In the genomic region with DNA sequence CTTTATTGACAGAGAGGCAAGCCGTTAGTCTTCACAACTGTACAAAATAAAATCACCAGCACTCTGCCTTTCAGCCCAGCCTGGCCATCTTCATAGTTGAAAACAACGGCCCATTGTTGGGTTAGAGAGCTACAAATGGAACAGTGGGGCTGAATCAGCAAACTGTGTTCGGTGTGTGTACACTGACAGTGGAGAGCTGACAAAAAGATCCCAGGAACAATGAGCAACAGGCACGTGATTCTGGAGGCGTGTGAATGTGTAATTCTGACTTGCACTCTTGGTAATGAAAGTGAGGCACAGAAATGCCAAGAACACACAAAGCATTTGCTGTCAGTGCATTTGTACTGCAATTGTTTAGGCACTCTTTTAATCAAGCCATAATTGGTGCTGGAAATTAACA, we compare ENCODE assay signal across 16 cellular contexts.
A peak's percentile ranks its signal among the peaks of the same experiment; 100 is the strongest.
DNase-seq lines count a peak whose midpoint lies in the region; ATAC-seq, FAIRE-seq and TF ChIP-seq lines count a peak whose summit lies in the region.
"Had no signal": no experiment of that assay in that cellular context is flagged by ENCODE, and none has a peak within 500 bp of the region (broad histone marks: within the 10 kb centered on the region; RNA-seq: fewer than 3 reads in every experiment).

No MANE protein-coding gene starts in this region.

- H3F3A ChIP-seq in neural progenitor cell (ENCODE audit: low read depth), result peaks cover 8% of the 10 kb centered on the region

- H3K4me1 Mint-ChIP-seq in neural progenitor cell, result peaks cover 15% of the 10 kb centered on the region
- H3K4me1 Mint-ChIP-seq: T-helper 17 cell had no signal

- peaks cover 5% of the 10 kb centered on the region for H3K9me3 Mint-ChIP-seq in neural progenitor cell

- TF ChIP-seq POLR2A in HepG2 (IDR thresholded peaks at IDR 0.05; ENCODE audit: insufficient read depth in 1 of 2, low read depth in 2 of 2, low read length in 2 of 2), result no peak
- TF ChIP-seq POLR2A in right lobe of liver (IDR thresholded peaks at IDR 0.05), result no peak

- H3K4me3 ChIP-seq in HepG2 (replicated peaks in 1 of 3; ENCODE audit: insufficient read depth in 1 of 3, low read depth in 2 of 3, low read length in 3 of 3), result no peak overlapping the region; a peak in 1 of 6 replicates
- H3K4me3 ChIP-seq in right lobe of liver, result no peak overlapping the region
- H3K4me3 ChIP-seq in epithelial cell of esophagus (ENCODE audit: low read length), result no peak overlapping the region
- no peak overlapping the region for H3K4me3 ChIP-seq in neural progenitor cell

- POLR2A ChIA-PET in HepG2 (lab: Yijun Ruan, JAX), result interaction anchor here (1.4 kb wide), 1 partner anchor 111 kb away, joined by 4 read pairs; no protein-coding TSS in a partner anchor

- peak overlapping the region; percentile 83 for H3K27ac Mint-ChIP-seq in neural progenitor cell
- H3K27ac Mint-ChIP-seq: T-helper 17 cell had no signal

- ATAC-seq in HepG2, result peak; percentile 92
- ATAC-seq in right lobe of liver, result no peak
- ATAC-seq in GM18907 (IDR thresholded peaks at IDR 0.05; ENCODE audit: unreplicated experiment), result no peak
- no peak for ATAC-seq in GM21786 (IDR thresholded peaks at IDR 0.05; ENCODE audit: unreplicated experiment)
- ATAC-seq: HCT116, T-helper 17 cell had no signal

- H4K20me1 ChIP-seq in HepG2 (ENCODE audit: insufficient read depth, low read length), result no peaks in the 10 kb centered on the region
- H4K20me1 ChIP-seq in neural progenitor cell (ENCODE audit: low read depth), result no peaks in the 10 kb centered on the region

- H3K9me3 ChIP-seq in HepG2 (ENCODE audit: low read length) (no peaks in the 10 kb centered on the region), right lobe of liver (no peaks in the 10 kb centered on the region), neural progenitor cell (ENCODE audit: low read depth) (no peaks in the 10 kb centered on the region)

- no peak overlapping the region for H3K4me3 Mint-ChIP-seq in neural progenitor cell
- H3K4me3 Mint-ChIP-seq: T-helper 17 cell had no signal

- CTCF ChIA-PET in HepG2 (lab: Yijun Ruan, JAX; ENCODE audit: low intra/inter-chr PET ratio, low total read pairs), result no interaction called here

- WGBS in HepG2 (ENCODE audit: low lambda C conversion rate), result 3% methylated on average over 5 of the region's 5 CpGs
- WGBS in right lobe of liver (ENCODE audit: insufficient coverage, low coverage, low lambda C conversion rate, missing lambda C conversion rate), result 47% methylated on average over 5 of the region's 5 CpGs

- no peaks in the 10 kb centered on the region for H3K79me2 ChIP-seq in HepG2 (ENCODE audit: insufficient read depth, low read length)
- no peaks in the 10 kb centered on the region for H3K79me2 ChIP-seq in neural progenitor cell (ENCODE audit: low read depth)

- no peak overlapping the region for H2AFZ ChIP-seq in HepG2 (ENCODE audit: low read length)
- H2AFZ ChIP-seq in neural progenitor cell (replicated peaks), result no peak overlapping the region

- TF ChIP-seq RAD21 in HepG2 (CRISPR knock-in tag; IDR thresholded peaks at IDR 0.05), result no peak

- intact Hi-C loops in HepG2 (cut with micrococcal nuclease; ENCODE audit: unreplicated experiment), result no loop called here
- intact Hi-C loops in right lobe of liver (cut with DNase I), result no loop called here

- TF ChIP-seq CTCF in HepG2 (CRISPR knock-in tag; IDR thresholded peaks at IDR 0.05), result no peak
- no peak for TF ChIP-seq CTCF in right lobe of liver (IDR thresholded peaks at IDR 0.05)
- TF ChIP-seq CTCF in epithelial cell of esophagus (IDR thresholded peaks at IDR 0.05; ENCODE audit: insufficient read depth, low read depth, low read length, missing control alignments), result no peak
- no peak for TF ChIP-seq CTCF in neural progenitor cell (IDR thresholded peaks at IDR 0.05)

- BruUV-seq in HepG2 (replicated peaks; lab: Mats Ljungman, UMichigan), result no TSS peak

- no peak for TF ChIP-seq EP300 in HepG2 (IDR thresholded peaks at IDR 0.05; ENCODE audit: low read depth in 2 of 2, low read length in 2 of 2)
- TF ChIP-seq EP300 in HepG2 (CRISPR knock-in tag; IDR thresholded peaks at IDR 0.05; ENCODE audit: borderline replicate concordance), result no peak

- H3K27ac ChIP-seq in HepG2 (ENCODE audit: extremely low read length, insufficient read depth, low read length) (no peak overlapping the region), right lobe of liver (no peak overlapping the region), neural progenitor cell (no peak overlapping the region)
- H3K27ac ChIP-seq: brain microvascular endothelial cell had no signal

- peaks cover 6% of the 10 kb centered on the region for H3K27me3 Mint-ChIP-seq in neural progenitor cell (ENCODE audit: insufficient read depth, low read depth)
- H3K27me3 Mint-ChIP-seq: T-helper 17 cell had no signal

- H3K27me3 ChIP-seq in HepG2 (ENCODE audit: control insufficient read depth in 1 of 2, insufficient read depth in 2 of 2, low read length in 2 of 2), result no peaks in the 10 kb centered on the region
- no peaks in the 10 kb centered on the region for H3K27me3 ChIP-seq in right lobe of liver
- no peaks in the 10 kb centered on the region for H3K27me3 ChIP-seq in neural progenitor cell
- H3K27me3 ChIP-seq: brain microvascular endothelial cell had no signal

- H3K36me3 Mint-ChIP-seq in neural progenitor cell, result peaks cover 4% of the 10 kb centered on the region

- in situ Hi-C loops in HepG2 (cut with HindIII; ENCODE audit: extremely low pct_ligation_motif_present, low pct_unique_long_range_greater_than_20kb), result no loop called here

- H3K4me2 ChIP-seq in HepG2 (ENCODE audit: low read depth, low read length) (peak overlapping the region; percentile 50), neural progenitor cell (no peak overlapping the region)

- H3K4me1 ChIP-seq in HepG2 (ENCODE audit: insufficient read depth, low read length) (peaks cover 24% of the 10 kb centered on the region), right lobe of liver (peaks cover 0 to 9% (median 3%) of the 10 kb centered on the region in 4 donors), neural progenitor cell (peaks cover 8% of the 10 kb centered on the region)

- H3K9ac ChIP-seq in HepG2 (ENCODE audit: insufficient read depth, low read depth, low read length) (no peak overlapping the region), neural progenitor cell (no peak overlapping the region)

- H3K36me3 ChIP-seq in HepG2 (replicated peaks in 1 of 2; ENCODE audit: control insufficient read depth in 1 of 2, insufficient read depth in 2 of 2, low read length in 2 of 2), result no peaks in the 10 kb centered on the region
- no peaks in the 10 kb centered on the region for H3K36me3 ChIP-seq in right lobe of liver
- no peaks in the 10 kb centered on the region for H3K36me3 ChIP-seq in neural progenitor cell
- H3K36me3 ChIP-seq: brain microvascular endothelial cell had no signal

- peak; percentile 72 for DNase-seq in HepG2 (ENCODE audit: low spot score)
- DNase-seq in right lobe of liver, result no peak
- DNase-seq in epithelial cell of esophagus (ENCODE audit: low read depth), result peak; percentile 93
- DNase-seq in neural progenitor cell (ENCODE audit: low spot score), result no peak
- DNase-seq in DMS 273 treated with DMSO at 0.1 percent for 48 hours (lab: John Stamatoyannopoulos, UW), result no peak
- DNase-seq in NCI-H446 (lab: John Stamatoyannopoulos, UW), result no peak
- DNase-seq: activated CD4-positive, alpha-beta T cell treated with anti-CD3 and anti-CD28 coated beads for 48 hours; brain microvascular endothelial cell; DMS79; NCI-H2029; T-helper 17 cell had no signal

- FAIRE-seq in HepG2 (lab: Jason Lieb, UNC), result peak; percentile 60
- FAIRE-seq: endothelial cell of umbilical vein, GM12892 had no signal

TF ChIP-seq in HepG2, 621 proteins besides CTCF, POLR2A, EP300 and RAD21 (continues in another document):
- TF ChIP-seq ZNF773 (CRISPR knock-in tag; IDR thresholded peaks at IDR 0.05; ENCODE audit: borderline replicate concordance) (no peak), GATAD2A (CRISPR knock-in tag; IDR thresholded peaks at IDR 0.05) (0 out of 2 replicates have a peak, but pooled peaks have one; percentile 25), MEF2D (CRISPR knock-in tag; IDR thresholded peaks at IDR 0.05) (no peak), SOX5 (CRISPR knock-in tag; IDR thresholded peaks at IDR 0.05; ENCODE audit: borderline replicate concordance) (peak; percentile 99)
- TF ChIP-seq, protein P1, sequence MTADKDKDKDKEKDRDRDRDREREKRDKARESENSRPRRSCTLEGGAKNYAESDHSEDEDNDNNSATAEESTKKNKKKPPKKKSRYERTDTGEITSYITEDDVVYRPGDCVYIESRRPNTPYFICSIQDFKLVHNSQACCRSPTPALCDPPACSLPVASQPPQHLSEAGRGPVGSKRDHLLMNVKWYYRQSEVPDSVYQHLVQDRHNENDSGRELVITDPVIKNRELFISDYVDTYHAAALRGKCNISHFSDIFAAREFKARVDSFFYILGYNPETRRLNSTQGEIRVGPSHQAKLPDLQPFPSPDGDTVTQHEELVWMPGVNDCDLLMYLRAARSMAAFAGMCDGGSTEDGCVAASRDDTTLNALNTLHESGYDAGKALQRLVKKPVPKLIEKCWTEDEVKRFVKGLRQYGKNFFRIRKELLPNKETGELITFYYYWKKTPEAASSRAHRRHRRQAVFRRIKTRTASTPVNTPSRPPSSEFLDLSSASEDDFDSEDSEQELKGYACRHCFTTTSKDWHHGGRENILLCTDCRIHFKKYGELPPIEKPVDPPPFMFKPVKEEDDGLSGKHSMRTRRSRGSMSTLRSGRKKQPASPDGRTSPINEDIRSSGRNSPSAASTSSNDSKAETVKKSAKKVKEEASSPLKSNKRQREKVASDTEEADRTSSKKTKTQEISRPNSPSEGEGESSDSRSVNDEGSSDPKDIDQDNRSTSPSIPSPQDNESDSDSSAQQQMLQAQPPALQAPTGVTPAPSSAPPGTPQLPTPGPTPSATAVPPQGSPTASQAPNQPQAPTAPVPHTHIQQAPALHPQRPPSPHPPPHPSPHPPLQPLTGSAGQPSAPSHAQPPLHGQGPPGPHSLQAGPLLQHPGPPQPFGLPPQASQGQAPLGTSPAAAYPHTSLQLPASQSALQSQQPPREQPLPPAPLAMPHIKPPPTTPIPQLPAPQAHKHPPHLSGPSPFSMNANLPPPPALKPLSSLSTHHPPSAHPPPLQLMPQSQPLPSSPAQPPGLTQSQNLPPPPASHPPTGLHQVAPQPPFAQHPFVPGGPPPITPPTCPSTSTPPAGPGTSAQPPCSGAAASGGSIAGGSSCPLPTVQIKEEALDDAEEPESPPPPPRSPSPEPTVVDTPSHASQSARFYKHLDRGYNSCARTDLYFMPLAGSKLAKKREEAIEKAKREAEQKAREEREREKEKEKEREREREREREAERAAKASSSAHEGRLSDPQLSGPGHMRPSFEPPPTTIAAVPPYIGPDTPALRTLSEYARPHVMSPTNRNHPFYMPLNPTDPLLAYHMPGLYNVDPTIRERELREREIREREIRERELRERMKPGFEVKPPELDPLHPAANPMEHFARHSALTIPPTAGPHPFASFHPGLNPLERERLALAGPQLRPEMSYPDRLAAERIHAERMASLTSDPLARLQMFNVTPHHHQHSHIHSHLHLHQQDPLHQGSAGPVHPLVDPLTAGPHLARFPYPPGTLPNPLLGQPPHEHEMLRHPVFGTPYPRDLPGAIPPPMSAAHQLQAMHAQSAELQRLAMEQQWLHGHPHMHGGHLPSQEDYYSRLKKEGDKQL (CRISPR knock-in tag; IDR thresholded peaks at IDR 0.05; ENCODE audit: low read depth), result no peak

Comparison
In these comparisons a context has a peak if more than half of its experiments do, and no peak if none do; other contexts are left out.
1. DNase-seq: peak in HepG2 (single experiment) and epithelial cell of esophagus (single experiment); none in right lobe of liver (0 of 3), neural progenitor cell (single experiment), DMS 273 treated with DMSO at 0.1 percent for 48 hours (single experiment) and NCI-H446 (0 of 2).